In genomic region chr15:77532846-77533245, GRCh38 we compare ENCODE assay signal across 24 cellular contexts.
"Had no signal": no experiment of that assay in that cellular context is flagged by ENCODE, and none has a peak within 500 bp of the region (broad histone marks: within the 10 kb centered on the region; RNA-seq: fewer than 3 reads in every experiment).

No MANE protein-coding gene starts in this region.

- H3K27ac ChIP-seq: esophagus muscularis mucosa, gastroesophageal sphincter, parathyroid adenoma, tibial artery, VCaP had no signal

- H3K4me3 Mint-ChIP-seq: activated naive CD8-positive, alpha-beta T cell; naive B cell; T-helper 17 cell had no signal

- H3K4me3 ChIP-seq: esophagus muscularis mucosa, gastroesophageal sphincter, mucosa of descending colon, tibial artery had no signal

- H3K4me1 Mint-ChIP-seq: T-helper 17 cell had no signal

- H3K36me3 ChIP-seq: esophagus muscularis mucosa, gastroesophageal sphincter, tibial artery had no signal

- H3K9me3 Mint-ChIP-seq: naive B cell had no signal

- H3K27ac Mint-ChIP-seq: activated naive CD8-positive, alpha-beta T cell; naive B cell; T-helper 17 cell had no signal

- DNase-seq: activated CD4-positive, alpha-beta T cell treated with anti-CD3 and anti-CD28 coated beads for 1 hour; activated CD8-positive, alpha-beta memory T cell treated with anti-CD3 and anti-CD28 coated beads for 24 hours; activated CD8-positive, alpha-beta memory T cell treated with anti-CD3 and anti-CD28 coated beads, Interleukin-2, amount 50 U/mL, for 48 hours; activated gamma-delta T cell; activated T-cell treated with anti-CD3 and anti-CD28 coated beads, Interleukin-2, amount 50 U/mL, for 48 hours; amygdala; cerebellar nuclear complex; effector CD4-positive, alpha-beta T cell; left ventricle myocardium superior; mucosa of descending colon; naive B cell; retina; stimulated activated CD4-positive, alpha-beta T cell treated with anti-CD3 and anti-CD28 coated beads, Interleukin-12 subunit alpha, Interleukin-12 subunit beta, amount 100 ng/mL, for 4 hours; stimulated activated CD4-positive, alpha-beta T cell treated with anti-CD3 and anti-CD28 coated beads, Interleukin-1b, Interleukin-23, amount 100 ng/mL, for 48 hours; stimulated activated CD8-positive, alpha-beta memory T cell treated with anti-CD3 and anti-CD28 coated beads, Interleukin-4, amount 100 ng/mL, for 48 hours; stimulated activated naive CD4-positive, alpha-beta T cell; substantia nigra; T-helper 17 cell had no signal

- H3K9me3 ChIP-seq: esophagus muscularis mucosa, gastroesophageal sphincter, mucosa of descending colon, tibial artery had no signal

- ATAC-seq: gastroesophageal sphincter, left ventricle myocardium superior, mucosa of descending colon, T-helper 17 cell had no signal

- H3K4me1 ChIP-seq: parathyroid adenoma, tibial artery had no signal

- H3K36me3 Mint-ChIP-seq: activated naive CD8-positive, alpha-beta T cell; naive B cell had no signal

- H3K27me3 ChIP-seq: esophagus muscularis mucosa, gastroesophageal sphincter had no signal
